Comparison of ENCODE assay signal across 17 cellular contexts in the genomic region with DNA sequence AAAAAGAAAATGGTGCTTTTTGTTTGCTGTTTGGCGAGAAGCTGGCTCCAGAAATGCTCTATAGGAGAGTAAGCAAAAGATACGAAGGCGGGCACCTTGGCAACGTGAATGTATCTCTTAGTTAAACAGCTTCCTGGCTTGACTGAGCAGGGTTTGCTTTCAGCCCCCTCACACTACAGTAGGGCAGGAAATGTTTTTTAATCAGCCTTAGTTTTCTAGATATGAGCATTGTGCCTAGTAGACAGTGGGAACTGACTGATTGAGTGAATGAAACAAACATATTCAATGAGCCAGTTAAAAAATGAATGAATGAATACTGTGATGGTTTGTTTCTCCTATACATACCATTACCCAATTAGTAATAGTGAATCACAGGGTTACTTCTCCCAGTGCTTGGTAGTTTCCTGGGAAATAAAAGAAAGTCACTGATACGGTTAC. TPM values are rescaled to one million over a fixed set of nuclear protein-coding genes. Genes with fewer than 3 reads are reported as not detected.
DNase-seq lines count a peak whose midpoint lies in the region; ATAC-seq and TF ChIP-seq lines count a peak whose summit lies in the region.
"Had no signal": no experiment of that assay in that cellular context is flagged by ENCODE, and none has a peak within 500 bp of the region (broad histone marks: within the 10 kb centered on the region; RNA-seq: fewer than 3 reads in every experiment).

No MANE protein-coding gene starts in this region.

- no peaks in the 10 kb centered on the region for H3K9me3 ChIP-seq in skeletal muscle satellite cell (replicated peaks; ENCODE audit: low read length)
- H3K9me3 ChIP-seq: SJCRH30 had no signal

- no peak overlapping the region for H3K27ac ChIP-seq in RWPE1
- H3K27ac ChIP-seq: 22Rv1, KMS-11, SJCRH30 had no signal

- H3K4me2 ChIP-seq in skeletal muscle satellite cell (ENCODE audit: low read length), result peak overlapping the region; percentile 28
- H3K4me2 ChIP-seq: KMS-11 had no signal

- no peak for ATAC-seq in HG02938 (IDR thresholded peaks at IDR 0.05; ENCODE audit: unreplicated experiment)
- ATAC-seq: activated T-cell treated with anti-CD3 and anti-CD28 coated beads, Interleukin-2, amount 50 U/mL, for 72 hours; sciatic nerve had no signal

- no peaks in the 10 kb centered on the region for H3K36me3 ChIP-seq in skeletal muscle satellite cell (ENCODE audit: insufficient read depth, low read length)
- H3K36me3 ChIP-seq: SJCRH30 had no signal

- POLR2A ChIA-PET in RWPE1 (lab: Yijun Ruan, JAX; ENCODE audit: low non-redundant PET), result no interaction called here

- CTCF ChIA-PET in RWPE1 (lab: Yijun Ruan, JAX), result no interaction called here

- no peak overlapping the region for H3K4me3 ChIP-seq in fibroblast of mammary gland (ENCODE audit: control insufficient read depth, low read depth, low read length)
- H3K4me3 ChIP-seq in skeletal muscle satellite cell (ENCODE audit: low read length), result no peak overlapping the region
- H3K4me3 ChIP-seq: SJCRH30 had no signal

- H3K4me1 ChIP-seq in skeletal muscle satellite cell (ENCODE audit: control insufficient read depth, insufficient read depth, low read length), result peaks cover 37% of the 10 kb centered on the region

- H3K27me3 ChIP-seq in skeletal muscle satellite cell (ENCODE audit: control insufficient read depth, insufficient read depth, low read length), result no peaks in the 10 kb centered on the region
- H3K27me3 ChIP-seq: SJCRH30 had no signal

- TF ChIP-seq CTCF in RWPE1 (conservative IDR thresholded peaks at IDR 0.05; ENCODE audit: low read depth) (no peak), fibroblast of mammary gland (conservative IDR thresholded peaks at IDR 0.05; ENCODE audit: control insufficient read depth, insufficient read depth, low read depth, low read length) (no peak)

- DNase-seq in NCI-H1092 treated with DMSO at 0.1 percent for 48 hours (lab: John Stamatoyannopoulos, UW) (peak; percentile 4), NCI-H1092 (lab: John Stamatoyannopoulos, UW) (no peak), RWPE1 (ENCODE audit: low spot score) (peak; percentile 38), fibroblast of mammary gland (ENCODE audit: low read depth) (peak; percentile 26), NCI-H146 (lab: John Stamatoyannopoulos, UW) (no peak), COLO668 (lab: John Stamatoyannopoulos, UW; ENCODE audit: unreplicated experiment) (no peak)
- DNase-seq: activated T-cell treated with anti-CD3 and anti-CD28 coated beads, Interleukin-2, amount 50 U/mL, for 72 hours; foreskin melanocyte; NCI-H187 treated with DMSO at 0.1 percent for 48 hours; NK-92 treated with Interleukin-12 subunit alpha and Interleukin-12 subunit beta, amount 100 ng/mL, for 24 hours; SJCRH30; stimulated activated CD4-positive, alpha-beta T cell treated with anti-CD3 and anti-CD28 coated beads, Interleukin-4, amount 100 ng/mL, for 4 hours had no signal

- peak overlapping the region; percentile 29 for H3K9ac ChIP-seq in skeletal muscle satellite cell (ENCODE audit: low read depth, low read length)
- H3K9ac ChIP-seq: KMS-11 had no signal

RNA-seq across cellular contexts. Expression of a gene that starts 19.9 kb away (rescaled TPM):
- 0.51 and 4.8 TPM in 2 replicates for total RNA-seq in skeletal muscle satellite cell (2012; rRNA removed)
- total RNA-seq: activated T-cell treated with anti-CD3 and anti-CD28 coated beads, Interleukin-2, amount 50 U/mL, for 72 hours had no signal

Comparison
In these comparisons a context has a peak if more than half of its experiments do, and no peak if none do; other contexts are left out.
1. DNase-seq: peak in NCI-H1092 treated with DMSO at 0.1 percent for 48 hours (single experiment), RWPE1 (single experiment) and fibroblast of mammary gland (single experiment); none in NCI-H1092 (single experiment), NCI-H146 (single experiment) and COLO668 (single experiment).